Comparison of ENCODE assay signal across 7 cellular contexts in genomic region chr18:59359576-59359952, GRCh38. TPM values are rescaled to one million over a fixed set of nuclear protein-coding genes. Genes with fewer than 3 reads are reported as not detected.
DNase-seq lines count a peak whose midpoint lies in the region; ATAC-seq and TF ChIP-seq lines count a peak whose summit lies in the region.

No MANE protein-coding gene starts in this region.

- DNase-seq in WERI-Rb-1 (no peak), left ventricle myocardium superior (no peak), spleen (no peak), NCI-H1436 treated with DMSO at 0.1 percent for 48 hours (lab: John Stamatoyannopoulos, UW) (no peak), ACHN (no peak)

- peak overlapping the region; percentile 99 for H3K4me3 ChIP-seq in WERI-Rb-1 (ENCODE audit: low read depth, low read length)
- peak overlapping the region; percentile 74 to 96 (median 86) for H3K4me3 ChIP-seq in spleen

- in situ Hi-C loops in ACHN (cut with HindIII; ENCODE audit: low pct_ligation_motif_present, low pct_unique_long_range_greater_than_20kb, low sequenced_read_pairs), result no loop called here

- intact Hi-C loops in left ventricle myocardium superior (cut with micrococcal nuclease), result no loop called here
- intact Hi-C loops in spleen (cut with DNase I; ENCODE audit: low total_unique reads), result no loop called here

- H3K27ac ChIP-seq in WERI-Rb-1 (peak overlapping the region; percentile 30), spleen (peak overlapping the region in 6 of 8 donors; percentile 83 to 91 (median 87))

- H3K36me3 ChIP-seq in WERI-Rb-1 (peaks cover 31% of the 10 kb centered on the region), spleen (peaks cover 0 to 11% (median 5%) of the 10 kb centered on the region in 6 donors)

- ATAC-seq in GM19328 (IDR thresholded peaks at IDR 0.05; ENCODE audit: unreplicated experiment) (peak; percentile 13), HG02973 (IDR thresholded peaks at IDR 0.05; ENCODE audit: unreplicated experiment) (peak; percentile 10), left ventricle myocardium superior (peak; percentile 26)

- 4 to 8% (median 7%) methylated on average over 4 of the region's 4 CpGs for WGBS in spleen, 5 donors

- TF ChIP-seq POLR2A in spleen (IDR thresholded peaks at IDR 0.05), result no peak

- TF ChIP-seq CTCF in WERI-Rb-1 (IDR thresholded peaks at IDR 0.05; ENCODE audit: low read depth, low read length) (no peak), spleen (IDR thresholded peaks at IDR 0.05 in 8 of 11, conservative IDR thresholded peaks at IDR 0.05 in 3 of 11) (no peak)

- H3K9me3 ChIP-seq in WERI-Rb-1 (ENCODE audit: severe bottlenecking), result no peaks in the 10 kb centered on the region
- no peaks in the 10 kb centered on the region for H3K9me3 ChIP-seq in spleen

- H3K27me3 ChIP-seq in WERI-Rb-1 (ENCODE audit: insufficient read depth, low read depth, severe bottlenecking) (no peaks in the 10 kb centered on the region), spleen (replicated peaks in 1 of 7) (no peaks in the 10 kb centered on the region)

- peaks cover 14 to 45% (median 35%) of the 10 kb centered on the region in 6 donors for H3K4me1 ChIP-seq in spleen

RNA-seq across cellular contexts. Expression of gene LMAN1, which starts 0.5 kb away (rescaled TPM):
- 53.6 TPM for total RNA-seq in left ventricle myocardium superior
- total RNA-seq in spleen, result 10 to 100 TPM; 52.5 to 97.9 (median 55.2) TPM
- 10 to 100 TPM; 10.0 to 11.3 (median 10.8) TPM for polyA plus RNA-seq in spleen

RNA-seq across cellular contexts. Expression of gene CPLX4, which starts 41.1 kb away (rescaled TPM):
- total RNA-seq in left ventricle myocardium superior (not detected), spleen (not detected)
- under 1 TPM in 1 of 3 donors, not detected in 2; 0.04 TPM for polyA plus RNA-seq in spleen
